ENCODE assay signal across 10 cellular contexts in genomic region chr3:95522449-95522848, GRCh38.
"Had no signal": no experiment of that assay in that cellular context is flagged by ENCODE, and none has a peak within 500 bp of the region (broad histone marks: within the 10 kb centered on the region; RNA-seq: fewer than 3 reads in every experiment).

No MANE protein-coding gene starts in this region.

- ATAC-seq: GM23338, HCT116 had no signal

- DNase-seq: GM23248, GOT3, H7, H9, HCEC 1CT, HFFc6 had no signal

- H3K27ac Mint-ChIP-seq: GM23338, H9, HFFc6 had no signal

- H3K4me3 Mint-ChIP-seq: GM23338, H9, HFFc6 had no signal

- H3K4me1 Mint-ChIP-seq: GM23338, H9 had no signal

- FAIRE-seq: H1, H54 had no signal
